ENCODE assay signal across 8 cellular contexts in the genomic region with DNA sequence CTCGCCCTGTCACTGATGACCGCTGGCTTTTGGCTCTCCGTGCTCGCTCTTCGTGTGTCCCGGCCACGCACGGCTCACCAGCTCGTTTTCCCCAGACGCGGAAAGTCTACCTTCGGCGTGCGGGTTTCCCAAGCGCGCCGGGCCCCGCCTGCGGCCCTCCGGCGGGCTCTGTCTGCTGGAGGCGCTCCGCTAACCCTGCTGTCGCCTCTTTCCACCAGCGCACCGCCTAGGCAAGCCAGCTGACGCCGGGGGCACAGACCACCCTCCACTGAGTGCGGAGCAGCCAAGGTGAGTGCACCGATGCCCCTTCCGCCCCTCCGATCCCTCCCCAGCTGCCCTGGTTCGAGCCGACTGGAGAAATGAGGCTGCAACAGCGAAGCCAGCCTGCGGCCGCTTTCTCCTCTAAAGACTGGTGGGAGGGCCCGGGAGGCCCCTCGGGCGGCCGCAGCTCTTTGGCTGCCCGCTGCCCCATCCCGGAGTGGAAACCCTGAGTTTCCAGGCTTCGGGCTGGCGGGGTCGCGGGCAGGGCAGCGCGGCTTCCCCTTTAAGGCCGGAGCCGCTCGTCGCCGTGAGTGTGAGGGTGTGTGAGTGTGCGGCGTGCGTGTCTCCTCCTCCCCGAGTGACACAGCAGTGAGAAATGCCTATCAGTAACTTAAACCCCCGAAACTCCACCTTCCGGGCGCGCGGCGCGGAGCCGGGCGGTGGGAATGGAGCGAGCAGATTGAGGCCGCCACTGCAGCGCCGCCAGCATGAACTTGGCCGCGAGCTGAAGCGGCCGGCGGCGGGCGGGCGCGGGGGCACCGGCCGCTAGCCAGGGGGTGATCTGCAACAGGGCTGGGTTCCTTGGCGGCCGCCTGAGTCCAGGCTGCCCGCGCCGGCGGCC. TPM values are rescaled to one million over a fixed set of nuclear protein-coding genes. Genes with fewer than 3 reads are reported as not detected.
DNase-seq lines count a peak whose midpoint lies in the region; ATAC-seq and TF ChIP-seq lines count a peak whose summit lies in the region.

A gene with protein sequence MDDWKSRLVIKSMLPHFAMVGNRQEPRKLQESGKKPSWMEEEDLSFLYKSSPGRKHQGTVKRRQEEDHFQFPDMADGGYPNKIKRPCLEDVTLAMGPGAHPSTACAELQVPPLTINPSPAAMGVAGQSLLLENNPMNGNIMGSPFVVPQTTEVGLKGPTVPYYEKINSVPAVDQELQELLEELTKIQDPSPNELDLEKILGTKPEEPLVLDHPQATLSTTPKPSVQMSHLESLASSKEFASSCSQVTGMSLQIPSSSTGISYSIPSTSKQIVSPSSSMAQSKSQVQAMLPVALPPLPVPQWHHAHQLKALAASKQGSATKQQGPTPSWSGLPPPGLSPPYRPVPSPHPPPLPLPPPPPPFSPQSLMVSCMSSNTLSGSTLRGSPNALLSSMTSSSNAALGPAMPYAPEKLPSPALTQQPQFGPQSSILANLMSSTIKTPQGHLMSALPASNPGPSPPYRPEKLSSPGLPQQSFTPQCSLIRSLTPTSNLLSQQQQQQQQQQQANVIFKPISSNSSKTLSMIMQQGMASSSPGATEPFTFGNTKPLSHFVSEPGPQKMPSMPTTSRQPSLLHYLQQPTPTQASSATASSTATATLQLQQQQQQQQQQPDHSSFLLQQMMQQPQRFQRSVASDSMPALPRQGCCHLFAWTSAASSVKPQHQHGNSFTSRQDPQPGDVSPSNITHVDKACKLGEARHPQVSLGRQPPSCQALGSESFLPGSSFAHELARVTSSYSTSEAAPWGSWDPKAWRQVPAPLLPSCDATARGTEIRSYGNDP (plus strand): TSS at position 719 of the 883 bp plus-strand sequence. CDS start 82,200 bp downstream, outside the sequence.

- peak within 1 kb of the TSS; percentile 82 for H3K4me3 Mint-ChIP-seq in activated T-helper 17 cell treated with anti-CD3 and anti-CD28 coated beads, Interleukin-2, amount 50 U/mL, for 72 hours

- peak within 1 kb of the TSS; percentile 33 for H2AFZ ChIP-seq in fibroblast of lung (ENCODE audit: low read length)

- DNase-seq in GM03348 (ENCODE audit: low spot score) (peak; percentile 87), NCI-H69 (lab: John Stamatoyannopoulos, UW) (peak; percentile 9), fibroblast of lung (ENCODE audit: low read depth in 2 of 2) (peak; percentile 83 to 85)

- H3K9me3 ChIP-seq in fibroblast of lung (ENCODE audit: control insufficient read depth, insufficient read depth, low read depth, low read length): no peaks in the 10 kb centered on the region
- H3K9me3 ChIP-seq in muscle layer of duodenum (ENCODE audit: control insufficient read depth in 1 of 2, low read length in 2 of 2): no peaks in the 10 kb centered on the region
- H3K9me3 ChIP-seq in stomach smooth muscle (ENCODE audit: control insufficient read depth in 2 of 2, low read length in 2 of 2): no peaks in the 10 kb centered on the region

- H3K9me3 Mint-ChIP-seq in activated T-helper 17 cell treated with anti-CD3 and anti-CD28 coated beads, Interleukin-2, amount 50 U/mL, for 72 hours: no peaks in the 10 kb centered on the region

- peaks cover 33% of the 10 kb centered on the region for H3K79me2 ChIP-seq in fibroblast of lung (ENCODE audit: control insufficient read depth, insufficient read depth, low read length)

- H3K4me1 Mint-ChIP-seq in activated T-helper 17 cell treated with anti-CD3 and anti-CD28 coated beads, Interleukin-2, amount 50 U/mL, for 72 hours: no peaks in the 10 kb centered on the region

- H3K27ac ChIP-seq in fibroblast of lung (ENCODE audit: insufficient read depth, low read length) (peak within 1 kb of the TSS; percentile 80), muscle layer of duodenum (ENCODE audit: low read length) (no peak within 1 kb of the TSS), stomach smooth muscle (ENCODE audit: low read length) (peak within 1 kb of the TSS; percentile 66)

- H3K27me3 Mint-ChIP-seq in activated T-helper 17 cell treated with anti-CD3 and anti-CD28 coated beads, Interleukin-2, amount 50 U/mL, for 72 hours: no peaks in the 10 kb centered on the region

- no peak for TF ChIP-seq CTCF in fibroblast of lung (conservative IDR thresholded peaks at IDR 0.05 in 1 of 2, IDR thresholded peaks at IDR 0.05 in 1 of 2; ENCODE audit: low read depth in 1 of 2, low read length in 2 of 2)

- peak within 1 kb of the TSS; percentile 87 for H3K4me2 ChIP-seq in fibroblast of lung (ENCODE audit: extremely low read depth, insufficient read depth, low read length)

- H3K4me3 ChIP-seq in fibroblast of lung (replicated peaks in 1 of 4; ENCODE audit: control extremely low read depth in 1 of 4, insufficient read depth in 1 of 4, low read depth in 3 of 4, low read length in 4 of 4) (peak within 1 kb of the TSS; percentile 63 to 69 (median 68)), muscle layer of duodenum (ENCODE audit: low read depth in 1 of 2, low read length in 2 of 2) (peak within 1 kb of the TSS; percentile 62 to 66), stomach smooth muscle (ENCODE audit: low read length in 2 of 2) (peak within 1 kb of the TSS; percentile 65 to 74)

- ATAC-seq in activated T-helper 17 cell treated with anti-CD3 and anti-CD28 coated beads, Interleukin-2, amount 50 U/mL, for 72 hours (replicated peaks): peak; percentile 73
- ATAC-seq in HG03571 (IDR thresholded peaks at IDR 0.05; ENCODE audit: unreplicated experiment) (no peak), GM18868 (IDR thresholded peaks at IDR 0.05; ENCODE audit: unreplicated experiment) (no peak)

- peaks cover 2% of the 10 kb centered on the region for H3K4me1 ChIP-seq in fibroblast of lung (ENCODE audit: control insufficient read depth, extremely low read depth, insufficient read depth, low read length)
- H3K4me1 ChIP-seq in muscle layer of duodenum (ENCODE audit: control insufficient read depth in 1 of 2, insufficient read depth in 2 of 2, low read length in 2 of 2): peaks cover 0 to 14% of the 10 kb centered on the region in 2 donors
- H3K4me1 ChIP-seq in stomach smooth muscle (ENCODE audit: control insufficient read depth, insufficient read depth, low read length): peaks cover 13% of the 10 kb centered on the region

- H4K20me1 ChIP-seq in fibroblast of lung (ENCODE audit: control insufficient read depth, extremely low read depth, insufficient read depth, low read length): no peaks in the 10 kb centered on the region

- no peaks in the 10 kb centered on the region for H3K27me3 ChIP-seq in fibroblast of lung (ENCODE audit: control insufficient read depth, insufficient read depth, low read length)
- H3K27me3 ChIP-seq in muscle layer of duodenum (ENCODE audit: low read depth, low read length): no peaks in the 10 kb centered on the region
- H3K27me3 ChIP-seq in stomach smooth muscle (ENCODE audit: control insufficient read depth in 1 of 2, insufficient read depth in 2 of 2, low read length in 2 of 2): peaks cover 0 to 7% of the 10 kb centered on the region in 2 donors

- H3K36me3 ChIP-seq in fibroblast of lung (ENCODE audit: control insufficient read depth, insufficient read depth, low read length) (no peaks in the 10 kb centered on the region), muscle layer of duodenum (ENCODE audit: control insufficient read depth in 1 of 2, insufficient read depth in 2 of 2, low read length in 2 of 2) (no peaks in the 10 kb centered on the region), stomach smooth muscle (ENCODE audit: control insufficient read depth in 2 of 2, insufficient read depth in 2 of 2, low read length in 2 of 2) (no peaks in the 10 kb centered on the region)

- no peaks in the 10 kb centered on the region for H3K36me3 Mint-ChIP-seq in activated T-helper 17 cell treated with anti-CD3 and anti-CD28 coated beads, Interleukin-2, amount 50 U/mL, for 72 hours (ENCODE audit: low read depth)

- H3K27ac Mint-ChIP-seq in activated T-helper 17 cell treated with anti-CD3 and anti-CD28 coated beads, Interleukin-2, amount 50 U/mL, for 72 hours: peak within 1 kb of the TSS; percentile 54

- H3K9ac ChIP-seq in fibroblast of lung (ENCODE audit: insufficient read depth, low read length): peak within 1 kb of the TSS; percentile 78
- H3K9ac ChIP-seq in stomach smooth muscle (ENCODE audit: low read length in 2 of 2): peak within 1 kb of the TSS; percentile 51 to 66

RNA-seq across cellular contexts. Expression of the gene that starts here (rescaled TPM):
- total RNA-seq in activated T-helper 17 cell treated with anti-CD3 and anti-CD28 coated beads, Interleukin-2, amount 50 U/mL, for 72 hours: 1 to 10 TPM; 1.9 to 2.1 TPM
- 0.77 and 3.6 TPM in 2 replicates for total RNA-seq in fibroblast of lung
- 10.1 and 15.5 TPM in 2 replicates for polyA plus RNA-seq in fibroblast of lung
- polyA plus RNA-seq in fibroblast of lung (2012): 18.1 and 33.2 TPM in 2 replicates
- polyA minus RNA-seq in fibroblast of lung (ENCODE audit: low replicate concordance): 24.2 and 50.4 TPM in 2 replicates

Comparison
In these comparisons a context has a peak if more than half of its experiments do, and no peak if none do; other contexts are left out.
1. DNase-seq: peak in every context shown above with its lines; median percentile 87 in GM03348; 84 in fibroblast of lung; 9 in NCI-H69.